12 cellular contexts compared by ENCODE assay signal in the genomic region with DNA sequence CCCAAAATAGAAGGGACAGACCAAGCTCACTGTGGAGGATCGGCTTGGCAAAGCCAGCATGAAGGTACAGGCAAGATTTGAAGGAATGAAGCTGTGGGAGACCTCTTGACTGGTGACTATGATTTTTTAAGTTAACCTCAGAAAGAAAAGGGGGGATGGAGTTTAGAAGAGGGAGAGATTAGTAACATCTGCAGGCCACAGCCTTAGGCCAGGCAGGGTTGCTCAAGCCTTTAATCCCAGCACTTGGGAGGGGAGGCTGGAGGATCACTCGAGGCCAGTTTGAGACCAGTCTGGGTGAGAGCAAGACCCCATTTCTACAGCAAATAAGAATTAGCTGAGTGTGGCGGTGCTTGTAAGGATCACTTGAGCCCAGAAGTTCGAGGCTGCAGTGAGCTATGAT. TPM values are rescaled to one million over a fixed set of nuclear protein-coding genes. Genes with fewer than 3 reads are reported as not detected.
DNase-seq lines count a peak whose midpoint lies in the region; ATAC-seq, FAIRE-seq and TF ChIP-seq lines count a peak whose summit lies in the region.
"Had no signal": no experiment of that assay in that cellular context is flagged by ENCODE, and none has a peak within 500 bp of the region (broad histone marks: within the 10 kb centered on the region; RNA-seq: fewer than 3 reads in every experiment).

No MANE protein-coding gene starts in this region.

- peaks cover 0 to 15% (median 9%) of the 10 kb centered on the region in 7 donors for H3K4me1 Mint-ChIP-seq in naive thymus-derived CD4-positive, alpha-beta T cell

- H3K9me3 ChIP-seq in GM23248 (ENCODE audit: low read depth), result no peaks in the 10 kb centered on the region
- no peaks in the 10 kb centered on the region for H3K9me3 ChIP-seq in body of pancreas
- H3K9me3 ChIP-seq in kidney (ENCODE audit: control insufficient read depth in 1 of 2, low read length in 2 of 2), result no peaks in the 10 kb centered on the region
- no peaks in the 10 kb centered on the region for H3K9me3 ChIP-seq in stomach smooth muscle (ENCODE audit: control insufficient read depth in 2 of 2, low read length in 2 of 2)
- no peaks in the 10 kb centered on the region for H3K9me3 ChIP-seq in naive thymus-derived CD4-positive, alpha-beta T cell (ENCODE audit: control insufficient read depth in 2 of 3, low read length in 3 of 3)

- H2AFZ ChIP-seq in GM23248, result no peak overlapping the region

- H3K9me2 ChIP-seq in GM23248 (ENCODE audit: insufficient read depth), result no peaks in the 10 kb centered on the region

- H3K4me3 ChIP-seq in GM23248, result no peak overlapping the region
- no peak overlapping the region for H3K4me3 ChIP-seq in body of pancreas
- H3K4me3 ChIP-seq in kidney (ENCODE audit: low read length in 2 of 2), result peak overlapping the region in 1 of 2 donors; percentile 20
- peak overlapping the region in 1 of 2 donors; percentile 52 for H3K4me3 ChIP-seq in stomach smooth muscle (ENCODE audit: low read length in 2 of 2)
- H3K4me3 ChIP-seq in naive thymus-derived CD4-positive, alpha-beta T cell (ENCODE audit: low read length), result no peak overlapping the region
- no peak overlapping the region for H3K4me3 ChIP-seq in H7 (ENCODE audit: insufficient read depth, low read depth, low read length)

- CTCF ChIA-PET in naive thymus-derived CD4-positive, alpha-beta T cell (lab: Charles Lee), result no interaction called here

- POLR2A ChIA-PET in naive thymus-derived CD4-positive, alpha-beta T cell (lab: Charles Lee), result no interaction called here

- DNase-seq in GM23248 (peak; percentile 45), body of pancreas (no peak), kidney (no peak), dedifferentiated amniotic fluid mesenchymal stem cell (ENCODE audit: extremely low spot score) (no peak), H7 (no peak)
- no peak for DNase-seq in naive thymus-derived CD4-positive, alpha-beta T cell
- DNase-seq: activated T-cell treated with anti-CD3 and anti-CD28 coated beads, Interleukin-2, amount 50 U/mL, for 4 hours; NCI-H1092 had no signal

- in situ Hi-C loops in GM23248 (cut with MboI), result no loop called here

- H3K27me3 ChIP-seq in GM23248 (replicated peaks; ENCODE audit: insufficient read depth) (no peaks in the 10 kb centered on the region), body of pancreas (no peaks in the 10 kb centered on the region), stomach smooth muscle (ENCODE audit: control insufficient read depth in 1 of 2, insufficient read depth in 2 of 2, low read length in 2 of 2) (no peaks in the 10 kb centered on the region), H7 (ENCODE audit: control insufficient read depth, insufficient read depth, low read length) (no peaks in the 10 kb centered on the region)
- H3K27me3 ChIP-seq in naive thymus-derived CD4-positive, alpha-beta T cell (ENCODE audit: control insufficient read depth in 2 of 2, insufficient read depth in 2 of 2, low read length in 2 of 2), result no peaks in the 10 kb centered on the region

- ATAC-seq in body of pancreas, result no peak
- no peak for ATAC-seq in naive thymus-derived CD4-positive, alpha-beta T cell
- ATAC-seq in esophagus mucosa, result no peak
- ATAC-seq: activated T-cell treated with anti-CD3 and anti-CD28 coated beads, Interleukin-2, amount 50 U/mL, for 4 hours had no signal

- no peak for FAIRE-seq in kidney (lab: Jason Lieb, UNC)
- FAIRE-seq: endothelial cell of umbilical vein, TTC549 had no signal

- no peak overlapping the region for H3K27ac ChIP-seq in GM23248
- H3K27ac ChIP-seq in body of pancreas, result peak overlapping the region in 3 of 4 donors; percentile 6 to 41 (median 33)
- H3K27ac ChIP-seq in kidney (ENCODE audit: low read depth in 2 of 2, low read length in 2 of 2), result peak overlapping the region; percentile 74 to 82
- H3K27ac ChIP-seq in stomach smooth muscle (ENCODE audit: low read length), result peak overlapping the region; percentile 31
- H3K27ac ChIP-seq in naive thymus-derived CD4-positive, alpha-beta T cell (ENCODE audit: low read depth, low read length), result no peak overlapping the region

- H3K9ac ChIP-seq in GM23248 (0 out of 2 replicates have a peak overlapping the region, but pooled peaks have one; percentile 28), kidney (ENCODE audit: low read length in 2 of 2) (peak overlapping the region in 1 of 2 donors; percentile 47), stomach smooth muscle (ENCODE audit: low read length in 2 of 2) (no peak overlapping the region)

- H3K27ac Mint-ChIP-seq in naive thymus-derived CD4-positive, alpha-beta T cell, result no peak overlapping the region

- H4K20me1 ChIP-seq in GM23248 (ENCODE audit: insufficient read depth), result no peaks in the 10 kb centered on the region

- no peaks in the 10 kb centered on the region for H3F3A ChIP-seq in GM23248 (ENCODE audit: insufficient read depth)

- H3K4me3 Mint-ChIP-seq in naive thymus-derived CD4-positive, alpha-beta T cell, result no peak overlapping the region
- H3K4me3 Mint-ChIP-seq: activated T-cell treated with anti-CD3 and anti-CD28 coated beads, Interleukin-2, amount 50 U/mL, for 4 hours had no signal

- no peak for TF ChIP-seq CTCF in body of pancreas (IDR thresholded peaks at IDR 0.05)
- no peak for TF ChIP-seq CTCF in kidney (IDR thresholded peaks at IDR 0.05; ENCODE audit: borderline replicate concordance, extremely low read depth, insufficient read depth)

- H3K4me1 ChIP-seq in GM23248 (ENCODE audit: insufficient read depth), result peaks cover 29% of the 10 kb centered on the region
- H3K4me1 ChIP-seq in body of pancreas, result peaks cover 20% of the 10 kb centered on the region
- H3K4me1 ChIP-seq in kidney (ENCODE audit: control insufficient read depth in 1 of 2, insufficient read depth in 1 of 2, low read depth in 1 of 2, low read length in 2 of 2), result peaks cover 11 to 20% of the 10 kb centered on the region in 2 donors
- H3K4me1 ChIP-seq in stomach smooth muscle (ENCODE audit: control insufficient read depth, insufficient read depth, low read length), result peaks cover 11% of the 10 kb centered on the region
- H3K4me1 ChIP-seq in naive thymus-derived CD4-positive, alpha-beta T cell (ENCODE audit: control insufficient read depth in 2 of 2, insufficient read depth in 2 of 2, low read length in 2 of 2), result no peaks in the 10 kb centered on the region

- no peaks in the 10 kb centered on the region for H3K36me3 Mint-ChIP-seq in naive thymus-derived CD4-positive, alpha-beta T cell

- no peaks in the 10 kb centered on the region for H3K9me3 Mint-ChIP-seq in naive thymus-derived CD4-positive, alpha-beta T cell
- H3K9me3 Mint-ChIP-seq: activated T-cell treated with anti-CD3 and anti-CD28 coated beads, Interleukin-2, amount 50 U/mL, for 4 hours had no signal

- peaks cover 0 to 24% (median 18%) of the 10 kb centered on the region in 5 donors for H3K27me3 Mint-ChIP-seq in naive thymus-derived CD4-positive, alpha-beta T cell

- 53 to 55% methylated on average over 4 of the region's 4 CpGs for WGBS in GM23248 (ENCODE audit: low coverage in 1 of 2, low lambda C conversion rate in 2 of 2, missing lambda C conversion rate in 2 of 2), 2 experiments
- WGBS in body of pancreas, 2 donors, result 77 to 84% methylated on average over 4 of the region's 4 CpGs

- H3K36me3 ChIP-seq in GM23248 (ENCODE audit: low read depth) (no peaks in the 10 kb centered on the region), body of pancreas (replicated peaks in 1 of 2; ENCODE audit: insufficient read depth in 1 of 2, low read depth in 2 of 2) (no peaks in the 10 kb centered on the region), kidney (ENCODE audit: control insufficient read depth in 1 of 2, insufficient read depth in 2 of 2, low read length in 2 of 2) (no peaks in the 10 kb centered on the region), stomach smooth muscle (ENCODE audit: control insufficient read depth in 2 of 2, insufficient read depth in 2 of 2, low read length in 2 of 2) (peaks cover 0 to 2% of the 10 kb centered on the region in 2 donors), H7 (replicated peaks; ENCODE audit: control insufficient read depth, insufficient read depth, low read length) (peaks cover 13% of the 10 kb centered on the region)
- no peaks in the 10 kb centered on the region for H3K36me3 ChIP-seq in naive thymus-derived CD4-positive, alpha-beta T cell (ENCODE audit: control insufficient read depth in 2 of 3, insufficient read depth in 3 of 3, low read length in 3 of 3)

- intact Hi-C loops in body of pancreas (cut with DNase I), result no loop called here
- intact Hi-C loops in kidney (cut with DNase I), result no loop called here
- intact Hi-C loops in naive thymus-derived CD4-positive, alpha-beta T cell (cut with micrococcal nuclease), result no loop called here

- no peak for TF ChIP-seq POLR2A in body of pancreas (IDR thresholded peaks at IDR 0.05)

- peak overlapping the region; percentile 55 for H3K4me2 ChIP-seq in GM23248 (ENCODE audit: unreplicated experiment)

- H3K79me2 ChIP-seq in GM23248 (ENCODE audit: insufficient read depth), result peaks cover 88% of the 10 kb centered on the region

RNA-seq across cellular contexts. Expression of gene ZNF532, which starts 46.6 kb away (rescaled TPM):
- total RNA-seq in GM23248 (2014; rRNA removed; shearing (Covaris generic)), result 19.0 and 31.9 TPM in 2 replicates
- polyA plus RNA-seq in GM23248 (2016; fragmentation: Nextera tagmentation; extraction: Ambion mirVana) (13.2 and 14.3 TPM in 2 replicates), kidney (ENCODE audit: insufficient read depth, low read depth, low replicate concordance) (5.7 TPM)
- total RNA-seq in body of pancreas (10 to 100 TPM; 12.2 to 52.1 TPM), kidney (76.3 TPM), esophagus mucosa (28.3 TPM)
- total RNA-seq in naive thymus-derived CD4-positive, alpha-beta T cell, result 10 to 100 TPM in 4 of 5 experiments, under 1 TPM in 1; 0.89 to 15.7 (median 14.3) TPM
- polyA plus RNA-seq in naive thymus-derived CD4-positive, alpha-beta T cell, result under 1 TPM in 1 of 2 donors, not detected in 1; 0.28 TPM
- 71.6 and 111 TPM in 2 replicates for total RNA-seq in H7 (2014; rRNA removed; shearing (Covaris generic))

Comparison
In these comparisons a context has a peak if more than half of its experiments do, and no peak if none do; other contexts are left out.
1. H3K27ac ChIP-seq: peak in body of pancreas (3 of 4), kidney (2 of 2) and stomach smooth muscle (single experiment); none in GM23248 (single experiment) and naive thymus-derived CD4-positive, alpha-beta T cell (single experiment).